8 cellular contexts compared by ENCODE assay signal in the genomic region with DNA sequence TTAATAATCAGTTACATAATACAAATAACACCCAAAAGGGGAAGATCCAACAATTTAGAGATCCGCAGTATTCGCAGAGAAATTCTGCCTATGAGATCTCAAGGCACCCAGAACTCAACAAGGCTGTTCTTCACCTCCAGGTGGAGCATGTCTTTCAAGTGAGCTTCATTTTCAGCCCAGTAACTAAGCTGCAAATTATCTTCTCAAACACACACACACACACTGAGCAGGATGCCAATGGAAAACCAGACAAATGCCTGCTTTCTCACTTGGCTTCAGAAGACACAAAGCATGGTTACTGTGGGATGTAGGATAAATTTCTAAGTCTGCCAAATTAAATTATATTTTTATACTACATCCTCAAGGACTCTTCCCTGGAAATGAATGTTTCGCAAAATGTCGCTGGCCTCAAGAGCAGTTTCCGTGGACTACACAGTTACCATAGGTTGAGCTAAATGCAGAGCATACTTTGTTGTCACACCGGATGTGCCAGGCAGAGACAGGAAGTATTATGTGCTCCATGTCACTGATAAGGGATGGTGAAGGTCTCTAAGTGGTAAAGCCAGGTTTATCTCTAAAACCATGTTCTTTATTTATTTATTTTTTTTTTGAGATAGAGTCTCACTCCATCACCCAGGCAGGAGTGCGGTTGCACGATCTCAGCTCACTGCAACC. TPM values are rescaled to one million over a fixed set of nuclear protein-coding genes. Genes with fewer than 3 reads are reported as not detected.
DNase-seq lines count a peak whose midpoint lies in the region; ATAC-seq and TF ChIP-seq lines count a peak whose summit lies in the region.

No MANE protein-coding gene starts in this region.

- H3K4me1 Mint-ChIP-seq in activated CD4-positive, alpha-beta T cell treated with anti-CD3 and anti-CD28 coated beads, Interleukin-2, amount 10 ng/mL, durations not matched to agents 24 days and 14 days = peaks cover 24% of the 10 kb centered on the region
- H3K4me1 Mint-ChIP-seq in MCF 10A (ENCODE audit: insufficient read depth, unreplicated experiment) (no peaks in the 10 kb centered on the region), Calu3 (ENCODE audit: low read depth, unreplicated experiment) (no peaks in the 10 kb centered on the region)

- no peak for ATAC-seq in GM19351 (IDR thresholded peaks at IDR 0.05; ENCODE audit: unreplicated experiment)
- ATAC-seq in HG02610 (IDR thresholded peaks at IDR 0.05; ENCODE audit: unreplicated experiment) = no peak

- H3K27ac Mint-ChIP-seq in activated CD4-positive, alpha-beta T cell treated with anti-CD3 and anti-CD28 coated beads, Interleukin-2, amount 10 ng/mL, durations not matched to agents 24 days and 14 days = peak overlapping the region; percentile 81
- peak overlapping the region; percentile 5 for H3K27ac Mint-ChIP-seq in MCF 10A (ENCODE audit: low read depth, unreplicated experiment)
- H3K27ac Mint-ChIP-seq in Calu3 (ENCODE audit: unreplicated experiment) = no peak overlapping the region

- intact Hi-C loops in activated CD4-positive, alpha-beta T cell treated with anti-CD3 and anti-CD28 coated beads, Interleukin-2, amount 10 ng/mL, durations not matched to agents 24 days and 14 days (cut with micrococcal nuclease) = no loop called here
- intact Hi-C loops in MCF 10A (cut with micrococcal nuclease) (loop anchor here (1.0 kb wide), 1 partner anchor 62 kb away; no protein-coding TSS in a partner anchor), Calu3 (cut with micrococcal nuclease; ENCODE audit: unreplicated experiment) (no loop called here)

- H3K27me3 Mint-ChIP-seq in activated CD4-positive, alpha-beta T cell treated with anti-CD3 and anti-CD28 coated beads, Interleukin-2, amount 10 ng/mL, durations not matched to agents 24 days and 14 days = no peaks in the 10 kb centered on the region
- no peaks in the 10 kb centered on the region for H3K27me3 Mint-ChIP-seq in MCF 10A (ENCODE audit: insufficient read depth, unreplicated experiment)
- H3K27me3 Mint-ChIP-seq in Calu3 (ENCODE audit: unreplicated experiment) = no peaks in the 10 kb centered on the region

- H3K36me3 Mint-ChIP-seq in activated CD4-positive, alpha-beta T cell treated with anti-CD3 and anti-CD28 coated beads, Interleukin-2, amount 10 ng/mL, durations not matched to agents 24 days and 14 days (ENCODE audit: low read depth) = peaks cover 71% of the 10 kb centered on the region
- H3K36me3 Mint-ChIP-seq in MCF 10A (ENCODE audit: insufficient read depth, unreplicated experiment) (peaks cover 100% of the 10 kb centered on the region), Calu3 (ENCODE audit: insufficient read depth, unreplicated experiment) (peaks cover 32% of the 10 kb centered on the region)

- no peak overlapping the region for H3K4me3 Mint-ChIP-seq in activated CD4-positive, alpha-beta T cell treated with anti-CD3 and anti-CD28 coated beads, Interleukin-2, amount 10 ng/mL, durations not matched to agents 24 days and 14 days
- no peak overlapping the region for H3K4me3 Mint-ChIP-seq in MCF 10A (ENCODE audit: unreplicated experiment)
- H3K4me3 Mint-ChIP-seq in Calu3 (ENCODE audit: low read depth, unreplicated experiment) = no peak overlapping the region

- peak; percentile 10 for TF ChIP-seq CTCF in MCF 10A (IDR thresholded peaks at IDR 0.05; ENCODE audit: unreplicated experiment)
- no peak for TF ChIP-seq CTCF in Calu3 (IDR thresholded peaks at IDR 0.05; ENCODE audit: unreplicated experiment)

- DNase-seq in activated CD4-positive, alpha-beta T cell treated with anti-CD3 and anti-CD28 coated beads, Interleukin-2, amount 10 ng/mL, durations not matched to agents 24 days and 14 days = peak; percentile 80
- no peak for DNase-seq in activated CD4-positive, alpha-beta T cell treated with anti-CD3 and anti-CD28 coated beads for 1 hour
- DNase-seq in NCI-H69 (lab: John Stamatoyannopoulos, UW) = peak; percentile 7
- DNase-seq in MCF 10A (ENCODE audit: unreplicated experiment) = peak; percentile 20
- peak; percentile 30 for DNase-seq in mucosa of gallbladder (ENCODE audit: low spot score)
- no peak for DNase-seq in Calu3

- CTCF ChIA-PET in MCF 10A (lab: Yijun Ruan, JAX) (interaction anchor here (0.7 to 1.7 kb wide), 4 partner anchors 14 to 61 kb away, joined by 3 to 5 read pairs (median 4); no protein-coding TSS in a partner anchor), Calu3 (lab: Charles Lee) (no interaction called here)

- H3K9me3 Mint-ChIP-seq in activated CD4-positive, alpha-beta T cell treated with anti-CD3 and anti-CD28 coated beads, Interleukin-2, amount 10 ng/mL, durations not matched to agents 24 days and 14 days = peaks cover 3% of the 10 kb centered on the region
- H3K9me3 Mint-ChIP-seq in MCF 10A (ENCODE audit: unreplicated experiment) = no peaks in the 10 kb centered on the region
- H3K9me3 Mint-ChIP-seq in Calu3 (ENCODE audit: low read depth, unreplicated experiment) = no peaks in the 10 kb centered on the region

- POLR2A ChIA-PET in MCF 10A (lab: Yijun Ruan, JAX) = interaction anchor here (0.9 to 1.1 kb wide), 3 partner anchors 9 to 39 kb away, joined by 3 to 4 read pairs (median 3); no protein-coding TSS in a partner anchor

- BruUV-seq in MCF 10A (replicated peaks; lab: Mats Ljungman, UMichigan) (no TSS peak), Calu3 (replicated peaks; lab: Mats Ljungman, UMichigan) (no TSS peak)

RNA-seq across cellular contexts. Expression of a gene that starts 30.3 kb away (rescaled TPM):
- total RNA-seq in activated CD4-positive, alpha-beta T cell treated with anti-CD3 and anti-CD28 coated beads, Interleukin-2, amount 10 ng/mL, durations not matched to agents 24 days and 14 days = 145 and 162 TPM in 2 replicates
- total RNA-seq in MCF 10A (2022) = 154 and 181 TPM in 2 replicates
- total RNA-seq in mucosa of gallbladder = 167 TPM
- total RNA-seq in Calu3 (2022) = 123 and 134 TPM in 2 replicates

Comparison
In these comparisons a context has a peak if more than half of its experiments do, and no peak if none do; other contexts are left out.
1. DNase-seq: peak in activated CD4-positive, alpha-beta T cell treated with anti-CD3 and anti-CD28 coated beads, Interleukin-2, amount 10 ng/mL, durations not matched to agents 24 days and 14 days (single experiment), NCI-H69 (single experiment), MCF 10A (single experiment) and mucosa of gallbladder (single experiment); none in activated CD4-positive, alpha-beta T cell treated with anti-CD3 and anti-CD28 coated beads for 1 hour (single experiment) and Calu3 (single experiment).